In genomic region chr19:3987619-3988371, GRCh38 we compare ENCODE assay signal across 8 cellular contexts. TPM values are rescaled to one million over a fixed set of nuclear protein-coding genes. Genes with fewer than 3 reads are reported as not detected.
A peak's percentile ranks its signal among the peaks of the same experiment; 100 is the strongest.
DNase-seq lines count a peak whose midpoint lies in the region; ATAC-seq and TF ChIP-seq lines count a peak whose summit lies in the region.

No MANE protein-coding gene starts in this region.

- H3K9me3 Mint-ChIP-seq in naive thymus-derived CD8-positive, alpha-beta T cell: no peaks in the 10 kb centered on the region
- H3K9me3 Mint-ChIP-seq in stimulated activated memory B cell treated with anti-CD40 and anti-IgM and Interleukin-4, amounts not matched to agents 10 μg/mL and 1 μg/mL and 100 μg/mL, for 72 hours: peaks cover 4% of the 10 kb centered on the region

- peaks cover 15 to 61% (median 39%) of the 10 kb centered on the region in 4 donors for H3K4me1 Mint-ChIP-seq in naive thymus-derived CD8-positive, alpha-beta T cell
- H3K4me1 Mint-ChIP-seq in stimulated activated memory B cell treated with anti-CD40 and anti-IgM and Interleukin-4, amounts not matched to agents 10 μg/mL and 1 μg/mL and 100 μg/mL, for 72 hours: peaks cover 53% of the 10 kb centered on the region

- no peak overlapping the region for H3K9ac ChIP-seq in fibroblast of lung (ENCODE audit: insufficient read depth, low read length)

- H3K27ac Mint-ChIP-seq in naive thymus-derived CD8-positive, alpha-beta T cell: peak overlapping the region; percentile 74 to 97 (median 88)
- peak overlapping the region; percentile 82 for H3K27ac Mint-ChIP-seq in stimulated activated memory B cell treated with anti-CD40 and anti-IgM and Interleukin-4, amounts not matched to agents 10 μg/mL and 1 μg/mL and 100 μg/mL, for 72 hours

- H3K4me3 Mint-ChIP-seq in naive thymus-derived CD8-positive, alpha-beta T cell: peak overlapping the region; percentile 78 to 99 (median 92)
- peak overlapping the region; percentile 71 for H3K4me3 Mint-ChIP-seq in stimulated activated memory B cell treated with anti-CD40 and anti-IgM and Interleukin-4, amounts not matched to agents 10 μg/mL and 1 μg/mL and 100 μg/mL, for 72 hours

- H3K4me3 ChIP-seq in LNCaP clone FGC (ENCODE audit: low read depth, low read length): peak overlapping the region; percentile 82
- peak overlapping the region in 3 of 4 experiments; percentile 18 to 46 (median 22) for H3K4me3 ChIP-seq in fibroblast of lung (replicated peaks in 1 of 4; ENCODE audit: control extremely low read depth in 1 of 4, insufficient read depth in 1 of 4, low read depth in 3 of 4, low read length in 4 of 4)

- peaks cover 16% of the 10 kb centered on the region for H3K4me1 ChIP-seq in fibroblast of lung (ENCODE audit: control insufficient read depth, extremely low read depth, insufficient read depth, low read length)

- no peak overlapping the region for H3K27ac ChIP-seq in fibroblast of lung (ENCODE audit: insufficient read depth, low read length)

- H3K36me3 Mint-ChIP-seq in naive thymus-derived CD8-positive, alpha-beta T cell: peaks cover 0 to 22% (median 13%) of the 10 kb centered on the region in 3 donors
- H3K36me3 Mint-ChIP-seq in stimulated activated memory B cell treated with anti-CD40 and anti-IgM and Interleukin-4, amounts not matched to agents 10 μg/mL and 1 μg/mL and 100 μg/mL, for 72 hours: peaks cover 24% of the 10 kb centered on the region

- H3K27me3 Mint-ChIP-seq in naive thymus-derived CD8-positive, alpha-beta T cell: no peaks in the 10 kb centered on the region
- no peaks in the 10 kb centered on the region for H3K27me3 Mint-ChIP-seq in stimulated activated memory B cell treated with anti-CD40 and anti-IgM and Interleukin-4, amounts not matched to agents 10 μg/mL and 1 μg/mL and 100 μg/mL, for 72 hours

- peak overlapping the region; percentile 81 for H3K4me2 ChIP-seq in fibroblast of lung (ENCODE audit: extremely low read depth, insufficient read depth, low read length)

- no peaks in the 10 kb centered on the region for H3K9me3 ChIP-seq in fibroblast of lung (ENCODE audit: control insufficient read depth, insufficient read depth, low read depth, low read length)

- H2AFZ ChIP-seq in fibroblast of lung (ENCODE audit: low read length): no peak overlapping the region

- H3K36me3 ChIP-seq in fibroblast of lung (ENCODE audit: control insufficient read depth, insufficient read depth, low read length): peaks cover 15% of the 10 kb centered on the region

- ATAC-seq in naive thymus-derived CD8-positive, alpha-beta T cell: peak; percentile 28 to 34
- ATAC-seq in stimulated activated memory B cell treated with anti-CD40 and anti-IgM and Interleukin-4, amounts not matched to agents 10 μg/mL and 1 μg/mL and 100 μg/mL, for 72 hours: peak; percentile 69
- no peak for ATAC-seq in GM18502 (IDR thresholded peaks at IDR 0.05; ENCODE audit: poor library complexity, unreplicated experiment)

- POLR2A ChIA-PET in naive thymus-derived CD8-positive, alpha-beta T cell (lab: Charles Lee): interaction anchor here (0.6 to 2.2 kb wide), 34 partner anchors 11 to 1976 kb away, joined by 3 to 26 read pairs (median 5); partner anchors contain the start of genes DAPK3, MRPL54, PIAS4 and PIP5K1C

- DNase-seq in GM13977 (ENCODE audit: low spot score): peak; percentile 87
- DNase-seq in LNCaP clone FGC (ENCODE audit: low read depth): no peak
- DNase-seq in RKO (ENCODE audit: low spot score): peak; percentile 88
- peak; percentile 83 for DNase-seq in activated T-helper 1 cell treated with Interleukin-2 at 50 U/mL for 16 hours (ENCODE audit: low read depth)
- DNase-seq in fibroblast of lung (ENCODE audit: low read depth in 2 of 2): peak; percentile 59 to 83
- DNase-seq in naive thymus-derived CD8-positive, alpha-beta T cell: peak; percentile 85 to 94 (median 89)

- peaks cover 6% of the 10 kb centered on the region for H4K20me1 ChIP-seq in fibroblast of lung (ENCODE audit: control insufficient read depth, extremely low read depth, insufficient read depth, low read length)

- H3K79me2 ChIP-seq in fibroblast of lung (ENCODE audit: control insufficient read depth, insufficient read depth, low read length): peaks cover 25% of the 10 kb centered on the region

- no peaks in the 10 kb centered on the region for H3K27me3 ChIP-seq in fibroblast of lung (ENCODE audit: control insufficient read depth, insufficient read depth, low read length)

- in situ Hi-C loops in GM13977 (cut with MboI; ENCODE audit: low pct_unique_long_range_greater_than_20kb, low sequenced_read_pairs, unreplicated experiment): no loop called here

- TF ChIP-seq CTCF in GM13977 (IDR thresholded peaks at IDR 0.05; ENCODE audit: extremely low read depth, insufficient read depth, missing control alignments) (peak; percentile 85), LNCaP clone FGC (IDR thresholded peaks at IDR 0.05; ENCODE audit: control insufficient read depth, extremely low read depth, insufficient read depth) (peak; percentile 74), fibroblast of lung (conservative IDR thresholded peaks at IDR 0.05 in 1 of 2, IDR thresholded peaks at IDR 0.05 in 1 of 2; ENCODE audit: low read depth in 1 of 2, low read length in 2 of 2) (peak; percentile 81 to 90)

RNA-seq across cellular contexts. Expression of gene EEF2, which starts 2.5 kb away (rescaled TPM):
- 2,646 and 3,813 TPM in 2 replicates for total RNA-seq in fibroblast of lung
- 976 and 986 TPM in 2 replicates for polyA plus RNA-seq in fibroblast of lung
- 3,237 and 3,351 TPM in 2 replicates for polyA plus RNA-seq in fibroblast of lung (2012)
- 1,565 and 2,211 TPM in 2 replicates for polyA minus RNA-seq in fibroblast of lung (ENCODE audit: low replicate concordance)
- total RNA-seq in naive thymus-derived CD8-positive, alpha-beta T cell: 1,000 to 10,000 TPM; 2,204 to 2,252 TPM
- polyA plus RNA-seq in naive thymus-derived CD8-positive, alpha-beta T cell: 100 to 1,000 TPM; 546 to 682 (median 600) TPM

RNA-seq across cellular contexts. Expression of gene DAPK3, which starts 16.9 kb away (rescaled TPM):
- 113 and 114 TPM in 2 replicates for total RNA-seq in fibroblast of lung
- polyA plus RNA-seq in fibroblast of lung: 68.0 and 69.8 TPM in 2 replicates
- 121 and 124 TPM in 2 replicates for polyA plus RNA-seq in fibroblast of lung (2012)
- polyA minus RNA-seq in fibroblast of lung (ENCODE audit: low replicate concordance): 182 and 282 TPM in 2 replicates
- total RNA-seq in naive thymus-derived CD8-positive, alpha-beta T cell: 10 to 100 TPM; 35.1 to 37.8 TPM
- 10 to 100 TPM; 17.7 to 27.7 (median 24.1) TPM for polyA plus RNA-seq in naive thymus-derived CD8-positive, alpha-beta T cell

RNA-seq across cellular contexts. Expression of gene PIAS4, which starts 19.7 kb away (rescaled TPM):
- 12.1 and 14.9 TPM in 2 replicates for total RNA-seq in fibroblast of lung
- 6.6 and 7.3 TPM in 2 replicates for polyA plus RNA-seq in fibroblast of lung
- polyA plus RNA-seq in fibroblast of lung (2012): 13.9 and 16.1 TPM in 2 replicates
- polyA minus RNA-seq in fibroblast of lung (ENCODE audit: low replicate concordance): 27.9 and 34.3 TPM in 2 replicates
- total RNA-seq in naive thymus-derived CD8-positive, alpha-beta T cell: 10 to 100 TPM; 34.4 to 34.9 TPM
- polyA plus RNA-seq in naive thymus-derived CD8-positive, alpha-beta T cell: 1 to 10 TPM; 3.2 to 4.9 (median 4.5) TPM

RNA-seq across cellular contexts. Expression of gene NMRK2, which starts 54.9 kb away (rescaled TPM):
- total RNA-seq in fibroblast of lung: not detected in 2 replicates
- polyA plus RNA-seq in fibroblast of lung: not detected in 2 replicates
- polyA plus RNA-seq in fibroblast of lung (2012): not detected in 2 replicates
- not detected in 2 replicates for polyA minus RNA-seq in fibroblast of lung (ENCODE audit: low replicate concordance)
- total RNA-seq in naive thymus-derived CD8-positive, alpha-beta T cell: not detected
- not detected for polyA plus RNA-seq in naive thymus-derived CD8-positive, alpha-beta T cell
